In genomic region chr17:56593741-56594527, GRCh38 we compare ENCODE assay signal across 7 cellular contexts. TPM values are rescaled to one million over a fixed set of nuclear protein-coding genes. Genes with fewer than 3 reads are reported as not detected.
DNase-seq lines count a peak whose midpoint lies in the region; ATAC-seq and TF ChIP-seq lines count a peak whose summit lies in the region.

No MANE protein-coding gene starts in this region.

- H3K4me1 ChIP-seq in MM.1S (ENCODE audit: low read length): peaks cover 12% of the 10 kb centered on the region; the same call in 1 of the 2 replicates

- no peaks in the 10 kb centered on the region for H4K20me1 ChIP-seq in MM.1S (ENCODE audit: insufficient read depth, low read length)

- DNase-seq in MM.1S (peak; percentile 67), cerebellum (ENCODE audit: low spot score) (peak; percentile 20), left colon (peak in 1 of 2 donors; percentile 51)
- DNase-seq in stimulated activated CD4-positive, alpha-beta T cell treated with anti-CD3 and anti-CD28 coated beads, Interleukin-1b, Interleukin-23, amount 100 ng/mL, for 48 hours: peak; percentile 42

- peak overlapping the region; percentile 100 for H3K4me2 ChIP-seq in MM.1S (ENCODE audit: low read depth, low read length)

- ATAC-seq in GM18511 (IDR thresholded peaks at IDR 0.05; ENCODE audit: unreplicated experiment) (peak; percentile 58), left colon (peak; percentile 77), HG02642 (IDR thresholded peaks at IDR 0.05; ENCODE audit: poor library complexity, unreplicated experiment) (no peak)

- H3K27me3 ChIP-seq in MM.1S (replicated peaks; ENCODE audit: insufficient read depth, low read length): peaks cover 30% of the 10 kb centered on the region

- H2AFZ ChIP-seq in MM.1S (ENCODE audit: low read length): peak overlapping the region; percentile 90

- H3K9ac ChIP-seq in MM.1S (ENCODE audit: low read length): peak overlapping the region; percentile 48; the same call in 1 of the 2 replicates

- no peaks in the 10 kb centered on the region for H3K9me2 ChIP-seq in MM.1S (replicated peaks; ENCODE audit: insufficient read depth, low read length)

- TF ChIP-seq CTCF in MM.1S (IDR thresholded peaks at IDR 0.05; ENCODE audit: low read length) (no peak), WI38 (IDR thresholded peaks at IDR 0.05; ENCODE audit: low read depth, low read length) (no peak)

- H3K9me3 ChIP-seq in MM.1S (replicated peaks; ENCODE audit: insufficient read depth, low read length): no peaks in the 10 kb centered on the region

- H3K4me3 ChIP-seq in MM.1S (ENCODE audit: low read length): peak overlapping the region; percentile 68
- H3K4me3 ChIP-seq in WI38 (ENCODE audit: low read depth, low read length): peak overlapping the region; percentile 77

- H3F3A ChIP-seq in MM.1S (ENCODE audit: insufficient read depth, low read length): peaks cover 12% of the 10 kb centered on the region

- H3K79me2 ChIP-seq in MM.1S (ENCODE audit: low read length): no peaks in the 10 kb centered on the region

- intact Hi-C loops in left colon (cut with DNase I, micrococcal nuclease): loop anchor here (5.0 kb wide), 2 partner anchors 123 to 183 kb away; no protein-coding TSS in a partner anchor

- H3K27ac ChIP-seq in MM.1S (ENCODE audit: low read length): peak overlapping the region; percentile 15; the same call in 1 of the 2 replicates

- H3K36me3 ChIP-seq in MM.1S (replicated peaks; ENCODE audit: insufficient read depth, low read length): no peaks in the 10 kb centered on the region

RNA-seq across cellular contexts. Expression of gene NOG, which starts 0.4 kb away (rescaled TPM):
- total RNA-seq in cerebellum: 6.9 TPM
- under 1 TPM in 1 of 2 donors, not detected in 1; 0.22 TPM for total RNA-seq in left colon
